In genomic region chr5:10745133-10745532, GRCh38 we compare ENCODE assay signal across 21 cellular contexts. TPM values are rescaled to one million over a fixed set of nuclear protein-coding genes. Genes with fewer than 3 reads are reported as not detected.
A peak's percentile ranks its signal among the peaks of the same experiment; 100 is the strongest.
DNase-seq lines count a peak whose midpoint lies in the region; ATAC-seq, FAIRE-seq and TF ChIP-seq lines count a peak whose summit lies in the region.
"Had no signal": no experiment of that assay in that cellular context is flagged by ENCODE, and none has a peak within 500 bp of the region (broad histone marks: within the 10 kb centered on the region; RNA-seq: fewer than 3 reads in every experiment).

No MANE protein-coding gene starts in this region.

- BruUV-seq in endothelial cell of umbilical vein (replicated peaks; lab: Mats Ljungman, UMichigan): no TSS peak

- no peaks in the 10 kb centered on the region for H3K27me3 Mint-ChIP-seq in HFFc6 (ENCODE audit: insufficient read depth)
- H3K27me3 Mint-ChIP-seq: activated CD4-positive, alpha-beta T cell treated with anti-CD3 and anti-CD28 coated beads, Interleukin-2, amount 10 ng/mL, durations not matched to agents 24 days and 14 days; activated T-helper 17 cell treated with anti-CD3 and anti-CD28 coated beads, Interleukin-2, amount 50 U/mL, for 72 hours had no signal

- no peak for TF ChIP-seq CTCF in HFFc6 (IDR thresholded peaks at IDR 0.05)
- no peak for TF ChIP-seq CTCF in endothelial cell of umbilical vein (IDR thresholded peaks at IDR 0.05; ENCODE audit: extremely low read depth in 1 of 2, insufficient read depth in 1 of 2, low read depth in 1 of 2, low read length in 2 of 2)
- TF ChIP-seq CTCF in stomach (IDR thresholded peaks at IDR 0.05): no peak
- no peak for TF ChIP-seq CTCF in esophagus muscularis mucosa (IDR thresholded peaks at IDR 0.05)

- H3K27me3 ChIP-seq in endothelial cell of umbilical vein (ENCODE audit: control insufficient read depth in 2 of 2, insufficient read depth in 2 of 2, low read length in 2 of 2): no peaks in the 10 kb centered on the region
- H3K27me3 ChIP-seq in right cardiac atrium (ENCODE audit: control insufficient read depth, insufficient read depth): no peaks in the 10 kb centered on the region
- H3K27me3 ChIP-seq in stomach: no peaks in the 10 kb centered on the region
- no peaks in the 10 kb centered on the region for H3K27me3 ChIP-seq in esophagus muscularis mucosa
- H3K27me3 ChIP-seq: gastrocnemius medialis, tibial nerve had no signal

- H3K4me3 ChIP-seq in endothelial cell of umbilical vein (replicated peaks in 1 of 3; ENCODE audit: insufficient read depth in 1 of 3, low read depth in 1 of 3, low read length in 3 of 3) (no peak overlapping the region), right cardiac atrium (ENCODE audit: low read length) (no peak overlapping the region), stomach (no peak overlapping the region), esophagus muscularis mucosa (no peak overlapping the region)
- H3K4me3 ChIP-seq: gastrocnemius medialis, skin epidermis, tibial nerve had no signal

- peaks cover 3% of the 10 kb centered on the region for H4K20me1 ChIP-seq in endothelial cell of umbilical vein (replicated peaks; ENCODE audit: control insufficient read depth, extremely low read depth, insufficient read depth, low read length)

- no peaks in the 10 kb centered on the region for H3K9me3 ChIP-seq in endothelial cell of umbilical vein (replicated peaks; ENCODE audit: control insufficient read depth, insufficient read depth, low read length)
- H3K9me3 ChIP-seq in right cardiac atrium (ENCODE audit: control insufficient read depth, low read length): peaks cover 6% of the 10 kb centered on the region
- no peaks in the 10 kb centered on the region for H3K9me3 ChIP-seq in stomach
- peaks cover 0 to 10% (median 0%) of the 10 kb centered on the region in 4 donors for H3K9me3 ChIP-seq in esophagus muscularis mucosa
- H3K9me3 ChIP-seq: gastrocnemius medialis had no signal

- H2AFZ ChIP-seq in endothelial cell of umbilical vein (ENCODE audit: low read depth, low read length): no peak overlapping the region

- H3K36me3 Mint-ChIP-seq in HFFc6 (ENCODE audit: low read depth): peaks cover 75% of the 10 kb centered on the region

- H3K4me2 ChIP-seq in endothelial cell of umbilical vein (ENCODE audit: insufficient read depth, low read length): no peak overlapping the region

- TF ChIP-seq POLR2A in endothelial cell of umbilical vein (IDR thresholded peaks at IDR 0.05; ENCODE audit: low read depth, low read length): no peak
- TF ChIP-seq POLR2A in stomach (IDR thresholded peaks at IDR 0.05): no peak
- TF ChIP-seq POLR2A in esophagus muscularis mucosa (IDR thresholded peaks at IDR 0.05; ENCODE audit: low read depth): no peak

- FAIRE-seq in endothelial cell of umbilical vein (lab: Jason Lieb, UNC): peak; percentile 44

- H3K4me1 ChIP-seq in endothelial cell of umbilical vein (ENCODE audit: control insufficient read depth, extremely low read depth, insufficient read depth, low read length): no peaks in the 10 kb centered on the region
- no peaks in the 10 kb centered on the region for H3K4me1 ChIP-seq in right cardiac atrium (ENCODE audit: control insufficient read depth, insufficient read depth, low read length)
- H3K4me1 ChIP-seq in stomach: peaks cover 28 to 71% (median 46%) of the 10 kb centered on the region in 4 donors
- H3K4me1 ChIP-seq in esophagus muscularis mucosa: peaks cover 0 to 19% (median 0%) of the 10 kb centered on the region in 4 donors
- H3K4me1 ChIP-seq: gastrocnemius medialis had no signal

- H3K27ac ChIP-seq in endothelial cell of umbilical vein (ENCODE audit: insufficient read depth, low read depth, low read length): no peak overlapping the region
- no peak overlapping the region for H3K27ac ChIP-seq in right cardiac atrium (ENCODE audit: low read length)
- H3K27ac ChIP-seq in stomach: peak overlapping the region in 4 of 5 donors; percentile 6 to 86 (median 34)
- no peak overlapping the region for H3K27ac ChIP-seq in esophagus muscularis mucosa (replicated peaks in 1 of 4)
- H3K27ac ChIP-seq: gastrocnemius medialis, HL-60 had no signal

- ATAC-seq in right cardiac atrium: peak; percentile 78 to 82
- ATAC-seq: activated T-helper 17 cell treated with anti-CD3 and anti-CD28 coated beads, Interleukin-2, amount 50 U/mL, for 72 hours; gastrocnemius medialis had no signal

- no peak overlapping the region for H3K9ac ChIP-seq in endothelial cell of umbilical vein (replicated peaks; ENCODE audit: extremely low read depth, insufficient read depth, low read length)

- peaks cover 10 to 29% of the 10 kb centered on the region in 2 experiments for H3K36me3 ChIP-seq in endothelial cell of umbilical vein (ENCODE audit: control insufficient read depth in 2 of 2, extremely low read depth in 1 of 2, insufficient read depth in 2 of 2, low read length in 2 of 2)
- H3K36me3 ChIP-seq in stomach: peaks cover 5 to 64% (median 51%) of the 10 kb centered on the region in 4 donors
- H3K36me3 ChIP-seq in esophagus muscularis mucosa: peaks cover 0 to 58% (median 35%) of the 10 kb centered on the region in 4 donors

- H3K9me1 ChIP-seq in endothelial cell of umbilical vein (replicated peaks; ENCODE audit: control insufficient read depth, extremely low read depth, insufficient read depth, low read length): no peaks in the 10 kb centered on the region

- peak overlapping the region; percentile 76 for H3K27ac Mint-ChIP-seq in HFFc6
- H3K27ac Mint-ChIP-seq: activated CD4-positive, alpha-beta T cell treated with anti-CD3 and anti-CD28 coated beads, Interleukin-2, amount 10 ng/mL, durations not matched to agents 24 days and 14 days; activated T-helper 17 cell treated with anti-CD3 and anti-CD28 coated beads, Interleukin-2, amount 50 U/mL, for 72 hours had no signal

- POLR2A ChIA-PET in endothelial cell of umbilical vein (lab: Charles Lee): no interaction called here

- TF ChIP-seq EP300 in stomach (IDR thresholded peaks at IDR 0.05): no peak
- no peak for TF ChIP-seq EP300 in esophagus muscularis mucosa (IDR thresholded peaks at IDR 0.05)

- peak; percentile 35 for DNase-seq in HFFc6
- DNase-seq in endothelial cell of umbilical vein (ENCODE audit: low read depth, low spot score): no peak
- DNase-seq in right cardiac atrium: no peak
- DNase-seq in stomach: no peak
- DNase-seq in esophagus muscularis mucosa (ENCODE audit: extremely low spot score): no peak
- DNase-seq in NCI-H187 treated with DMSO at 0.1 percent for 48 hours (lab: John Stamatoyannopoulos, UW): no peak
- no peak for DNase-seq in medulla oblongata (ENCODE audit: extremely low spot score)
- no peak for DNase-seq in activated naive CD4-positive, alpha-beta T cell treated with anti-CD3 and anti-CD28 coated beads, Interleukin-2, amount 50 U/mL, for 16 hours
- DNase-seq: activated CD4-positive, alpha-beta T cell treated with anti-CD3 and anti-CD28 coated beads, Interleukin-2, amount 10 ng/mL, durations not matched to agents 24 days and 14 days; COR-L47; gastrocnemius medialis; NCI-H1417 treated with DMSO at 0.1 percent for 48 hours; NCI-H82; posterior cingulate gyrus; stimulated activated naive CD4-positive, alpha-beta T cell treated with Interleukin-2 at 50 U/mL for 16 hours; T-helper 1 cell had no signal

- H3K9me3 Mint-ChIP-seq in HFFc6: peaks cover 12% of the 10 kb centered on the region
- H3K9me3 Mint-ChIP-seq: activated CD4-positive, alpha-beta T cell treated with anti-CD3 and anti-CD28 coated beads, Interleukin-2, amount 10 ng/mL, durations not matched to agents 24 days and 14 days; activated T-helper 17 cell treated with anti-CD3 and anti-CD28 coated beads, Interleukin-2, amount 50 U/mL, for 72 hours had no signal

- CTCF ChIA-PET in endothelial cell of umbilical vein (lab: Charles Lee): interaction anchor here (1.0 to 1.7 kb wide), 3 partner anchors 9 to 50 kb away, joined by 3 to 5 read pairs (median 4); no protein-coding TSS in a partner anchor

- H3K79me2 ChIP-seq in endothelial cell of umbilical vein (ENCODE audit: control insufficient read depth, insufficient read depth, low read length): peaks cover 75% of the 10 kb centered on the region

- peaks cover 20% of the 10 kb centered on the region for H3K4me1 Mint-ChIP-seq in HFFc6 (ENCODE audit: low read depth)
- H3K4me1 Mint-ChIP-seq: activated T-helper 17 cell treated with anti-CD3 and anti-CD28 coated beads, Interleukin-2, amount 50 U/mL, for 72 hours; neural crest cell had no signal

- intact Hi-C loops in endothelial cell of umbilical vein (cut with micrococcal nuclease): no loop called here
- intact Hi-C loops in right cardiac atrium (cut with DNase I): no loop called here
- intact Hi-C loops in stomach (cut with DNase I; ENCODE audit: low total_unique reads): no loop called here
- intact Hi-C loops in esophagus muscularis mucosa (cut with DNase I): no loop called here

- dilution Hi-C loops in endothelial cell of umbilical vein (cut with MboI; ENCODE audit: extremely low pct_ligation_motif_present, low sequenced_read_pairs): no loop called here

- 66% methylated on average over 5 of the region's 5 CpGs for WGBS in right cardiac atrium
- WGBS in stomach, 5 donors: 33 to 59% (median 40%) methylated on average over 5 of the region's 5 CpGs
- WGBS in esophagus muscularis mucosa: 82% methylated on average over 5 of the region's 5 CpGs

- no peak overlapping the region for H3K4me3 Mint-ChIP-seq in HFFc6
- H3K4me3 Mint-ChIP-seq: activated CD4-positive, alpha-beta T cell treated with anti-CD3 and anti-CD28 coated beads, Interleukin-2, amount 10 ng/mL, durations not matched to agents 24 days and 14 days; activated T-helper 17 cell treated with anti-CD3 and anti-CD28 coated beads, Interleukin-2, amount 50 U/mL, for 72 hours; neural crest cell had no signal

TF ChIP-seq in endothelial cell of umbilical vein, 7 proteins besides CTCF, POLR2A, EP300 and RAD21 (continues in another document):
- no peak for TF ChIP-seq MYC (IDR thresholded peaks at IDR 0.05; ENCODE audit: low read depth, low read length)
- no peak for TF ChIP-seq GATA2 (IDR thresholded peaks at IDR 0.05; ENCODE audit: insufficient read depth, insufficient read length, low read depth, low read length)

RNA-seq across cellular contexts. Expression of gene DAP, which starts 15.9 kb away (rescaled TPM):
- total RNA-seq in HFFc6 (2021; fragmentation: NEBNext Ultra II Directional; extraction: Animal tissue kit (Norgen Biotek cat#: 25700)): 100 to 1,000 TPM; 255 to 357 (median 285) TPM
- total RNA-seq in endothelial cell of umbilical vein (173 and 188 TPM in 2 replicates), right cardiac atrium (10 to 100 TPM; 49.3 to 77.0 (median 61.5) TPM), stomach (100 to 1,000 TPM in 2 of 5 donors, 10 to 100 TPM in 2, 1 to 10 TPM in 1; 9.3 to 184 (median 66.9) TPM), esophagus muscularis mucosa (10 to 100 TPM; 24.3 to 42.4 (median 37.0) TPM)
- polyA plus RNA-seq in endothelial cell of umbilical vein (67.8 and 79.8 TPM in 2 replicates), right cardiac atrium (43.2 TPM), stomach (100 to 1,000 TPM in 2 of 3 donors, 10 to 100 TPM in 1; 52.6 to 161 (median 150) TPM)
- 145 and 148 TPM in 2 replicates for polyA plus RNA-seq in endothelial cell of umbilical vein (2011; cell fraction: cytosol; rRNA removed)
- polyA plus RNA-seq in endothelial cell of umbilical vein (2011; cell fraction: nucleus; rRNA removed): 55.4 and 61.0 TPM in 2 replicates
- 122 and 159 TPM in 2 replicates for polyA plus RNA-seq in endothelial cell of umbilical vein (2012)
- 59.3 and 62.1 TPM in 2 replicates for polyA minus RNA-seq in endothelial cell of umbilical vein
- polyA minus RNA-seq in endothelial cell of umbilical vein (2011; cell fraction: cytosol; rRNA and poly(A)+ RNA removed): 55.1 TPM
- polyA minus RNA-seq in endothelial cell of umbilical vein (2011; cell fraction: nucleus; rRNA and poly(A)+ RNA removed): 38.2 and 39.1 TPM in 2 replicates

Comparison
In these comparisons a context has a peak if more than half of its experiments do, and no peak if none do; other contexts are left out.
1. H3K27ac ChIP-seq: peak in stomach (4 of 5); none in endothelial cell of umbilical vein (single experiment), right cardiac atrium (single experiment) and esophagus muscularis mucosa (0 of 4).